ENCODE assay signal across 1 cellular context in the genomic region with DNA sequence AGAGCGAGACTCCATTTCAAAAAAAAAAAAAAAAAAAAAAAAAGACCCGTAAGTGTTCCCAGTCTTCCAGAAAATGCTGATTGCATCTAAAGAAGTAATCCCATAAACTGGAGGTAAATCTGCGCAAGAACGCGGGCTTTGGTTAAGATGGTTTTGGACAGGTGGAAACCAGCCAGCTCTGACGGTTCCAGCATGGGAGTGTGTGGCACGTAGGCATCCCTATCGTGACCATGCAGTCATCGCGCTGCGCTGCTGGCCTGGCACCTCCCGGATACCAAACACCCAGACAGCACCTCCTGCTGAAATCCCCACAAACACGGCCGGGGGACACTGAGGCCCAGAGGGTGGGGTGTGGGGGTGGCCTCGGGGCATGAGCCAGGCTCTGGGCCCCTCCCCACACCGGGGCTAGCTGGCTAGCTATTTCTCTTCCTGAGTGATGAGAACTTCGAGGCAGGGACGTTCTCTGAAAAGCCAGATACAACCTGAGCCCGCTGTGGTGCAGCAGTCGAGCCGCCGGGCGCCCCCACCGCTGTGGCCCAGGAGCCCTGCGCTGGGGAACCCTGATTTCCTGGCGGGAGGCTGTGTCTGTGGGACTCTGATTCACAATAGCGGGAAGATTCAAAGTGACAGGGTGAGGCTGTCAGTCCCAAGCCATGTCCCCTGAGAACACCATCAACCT.
TF ChIP-seq lines count a peak whose summit lies in the region.

No MANE protein-coding gene starts in this region.

TF ChIP-seq in GM23338, 12 proteins besides CTCF, POLR2A, EP300 and RAD21 (continued from another document):
- TF ChIP-seq, protein P1, sequence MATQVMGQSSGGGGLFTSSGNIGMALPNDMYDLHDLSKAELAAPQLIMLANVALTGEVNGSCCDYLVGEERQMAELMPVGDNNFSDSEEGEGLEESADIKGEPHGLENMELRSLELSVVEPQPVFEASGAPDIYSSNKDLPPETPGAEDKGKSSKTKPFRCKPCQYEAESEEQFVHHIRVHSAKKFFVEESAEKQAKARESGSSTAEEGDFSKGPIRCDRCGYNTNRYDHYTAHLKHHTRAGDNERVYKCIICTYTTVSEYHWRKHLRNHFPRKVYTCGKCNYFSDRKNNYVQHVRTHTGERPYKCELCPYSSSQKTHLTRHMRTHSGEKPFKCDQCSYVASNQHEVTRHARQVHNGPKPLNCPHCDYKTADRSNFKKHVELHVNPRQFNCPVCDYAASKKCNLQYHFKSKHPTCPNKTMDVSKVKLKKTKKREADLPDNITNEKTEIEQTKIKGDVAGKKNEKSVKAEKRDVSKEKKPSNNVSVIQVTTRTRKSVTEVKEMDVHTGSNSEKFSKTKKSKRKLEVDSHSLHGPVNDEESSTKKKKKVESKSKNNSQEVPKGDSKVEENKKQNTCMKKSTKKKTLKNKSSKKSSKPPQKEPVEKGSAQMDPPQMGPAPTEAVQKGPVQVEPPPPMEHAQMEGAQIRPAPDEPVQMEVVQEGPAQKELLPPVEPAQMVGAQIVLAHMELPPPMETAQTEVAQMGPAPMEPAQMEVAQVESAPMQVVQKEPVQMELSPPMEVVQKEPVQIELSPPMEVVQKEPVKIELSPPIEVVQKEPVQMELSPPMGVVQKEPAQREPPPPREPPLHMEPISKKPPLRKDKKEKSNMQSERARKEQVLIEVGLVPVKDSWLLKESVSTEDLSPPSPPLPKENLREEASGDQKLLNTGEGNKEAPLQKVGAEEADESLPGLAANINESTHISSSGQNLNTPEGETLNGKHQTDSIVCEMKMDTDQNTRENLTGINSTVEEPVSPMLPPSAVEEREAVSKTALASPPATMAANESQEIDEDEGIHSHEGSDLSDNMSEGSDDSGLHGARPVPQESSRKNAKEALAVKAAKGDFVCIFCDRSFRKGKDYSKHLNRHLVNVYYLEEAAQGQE (IDR thresholded peaks at IDR 0.05; ENCODE audit: unreplicated experiment), result no peak
- no peak for TF ChIP-seq ZNF114 (CRISPR knock-in tag; IDR thresholded peaks at IDR 0.05)
- no peak for TF ChIP-seq NANOG (IDR thresholded peaks at IDR 0.05; ENCODE audit: borderline replicate concordance)
TF ChIP-seq in GM23338: peak in this region for 0.
